Comparison of ENCODE assay signal across 27 cellular contexts in the genomic region with DNA sequence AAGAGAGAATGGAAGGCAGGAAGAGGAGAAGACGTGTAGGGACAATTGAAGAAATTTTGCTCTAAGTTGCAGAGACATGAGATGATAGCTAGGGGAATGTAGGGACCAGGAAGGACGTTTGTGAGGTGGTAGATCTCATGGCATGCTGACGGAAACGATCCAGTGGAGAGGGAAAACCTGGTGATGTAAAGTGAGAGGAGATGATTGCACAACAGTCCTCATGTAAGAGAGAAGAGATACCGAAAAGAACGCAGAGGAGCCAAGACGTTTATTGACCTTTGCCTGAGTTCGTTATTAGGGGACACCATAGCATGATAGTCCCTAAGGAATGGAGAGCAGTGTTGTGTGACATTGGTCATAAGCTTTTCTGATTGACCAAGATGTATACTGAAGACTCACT.
"Had no signal": no experiment of that assay in that cellular context is flagged by ENCODE, and none has a peak within 500 bp of the region (broad histone marks: within the 10 kb centered on the region; RNA-seq: fewer than 3 reads in every experiment).

No MANE protein-coding gene starts in this region.

- H3K27me3 ChIP-seq: hepatocyte, neural progenitor cell, ovary, tibial nerve, uterus had no signal

- DNase-seq: islet precursor cell; left ventricle myocardium inferior; mesendoderm; naive B cell; natural killer cell; nephron progenitor cell; ovary; retina; right cardiac atrium; stimulated activated CD4-positive, alpha-beta T cell treated with anti-CD3 and anti-CD28 coated beads, Interleukin-1b, Interleukin-23, amount 100 ng/mL, for 48 hours; stimulated activated CD4-positive, alpha-beta T cell treated with anti-CD3 and anti-CD28 coated beads, Interleukin-2, amount 100 ng/mL, for 48 hours; stimulated activated CD4-positive, alpha-beta T cell treated with anti-CD3 and anti-CD28 coated beads, Interleukin-4, amount 100 ng/mL, for 4 hours; stimulated activated CD8-positive, alpha-beta memory T cell treated with anti-CD3 and anti-CD28 coated beads, Interleukin-4, amount 100 ng/mL, for 48 hours; stimulated activated naive CD4-positive, alpha-beta T cell treated with Interleukin-2 at 50 U/mL for 16 hours; stimulated activated naive CD8-positive, alpha-beta T cell treated with anti-CD3 and anti-CD28 coated beads, Interleukin-15, amount 100 ng/mL, for 72 hours; substantia nigra; uterus had no signal

- H3K4me1 Mint-ChIP-seq: neural progenitor cell had no signal

- H3K4me2 ChIP-seq: hepatocyte, neural progenitor cell, smooth muscle cell had no signal

- H3K27me3 Mint-ChIP-seq: naive B cell; progenitor cell of endocrine pancreas; stimulated activated memory B cell treated with anti-CD40 and anti-IgM and Interleukin-4, amounts not matched to agents 10 μg/mL and 1 μg/mL and 100 μg/mL, for 72 hours; stimulated activated naive CD8-positive, alpha-beta T cell treated with anti-CD3 and anti-CD28 coated beads, Interleukin-15, amount 100 ng/mL, for 72 hours; type B pancreatic cell had no signal

- H3K36me3 ChIP-seq: neural progenitor cell, ovary, uterus had no signal

- H3K27ac ChIP-seq: hepatocyte, left ventricle myocardium inferior, neural progenitor cell, ovary, tibial nerve, uterus had no signal

- ATAC-seq: natural killer cell; right cardiac atrium; sciatic nerve; stimulated activated memory B cell treated with anti-CD40 and anti-IgM and Interleukin-4, amounts not matched to agents 10 μg/mL and 1 μg/mL and 100 μg/mL, for 72 hours; stimulated activated naive CD8-positive, alpha-beta T cell treated with anti-CD3 and anti-CD28 coated beads, Interleukin-15, amount 100 ng/mL, for 72 hours had no signal

- H3K4me3 ChIP-seq: hepatocyte, left ventricle myocardium inferior, lung, neural progenitor cell, ovary, smooth muscle cell, tibial nerve, uterus had no signal

- H3K9ac ChIP-seq: neural progenitor cell had no signal

- H3K9me3 ChIP-seq: left ventricle myocardium inferior, ovary, tibial nerve, uterus had no signal

- H3K4me1 ChIP-seq: left ventricle myocardium inferior, neural progenitor cell, tibial nerve, uterus had no signal

- H3K27ac Mint-ChIP-seq: mesothelial cell of epicardium; naive B cell; natural killer cell; nephron progenitor cell; neural progenitor cell; progenitor cell of endocrine pancreas; stimulated activated memory B cell treated with anti-CD40 and anti-IgM and Interleukin-4, amounts not matched to agents 10 μg/mL and 1 μg/mL and 100 μg/mL, for 72 hours; stimulated activated naive CD8-positive, alpha-beta T cell treated with anti-CD3 and anti-CD28 coated beads, Interleukin-15, amount 100 ng/mL, for 72 hours; type B pancreatic cell had no signal

- H3K9me3 Mint-ChIP-seq: natural killer cell; nephron progenitor cell; neural progenitor cell; stimulated activated memory B cell treated with anti-CD40 and anti-IgM and Interleukin-4, amounts not matched to agents 10 μg/mL and 1 μg/mL and 100 μg/mL, for 72 hours; type B pancreatic cell had no signal

- H3K4me3 Mint-ChIP-seq: mesothelial cell of epicardium; naive B cell; natural killer cell; nephron progenitor cell; neural progenitor cell; stimulated activated memory B cell treated with anti-CD40 and anti-IgM and Interleukin-4, amounts not matched to agents 10 μg/mL and 1 μg/mL and 100 μg/mL, for 72 hours; stimulated activated naive CD8-positive, alpha-beta T cell treated with anti-CD3 and anti-CD28 coated beads, Interleukin-15, amount 100 ng/mL, for 72 hours; type B pancreatic cell had no signal

- H2AFZ ChIP-seq: hepatocyte, neural progenitor cell had no signal
